8 cellular contexts compared by ENCODE assay signal in genomic region chr5:56327810-56328209, GRCh38.
DNase-seq lines count a peak whose midpoint lies in the region; ATAC-seq lines count a peak whose summit lies in the region.
"Had no signal": no experiment of that assay in that cellular context is flagged by ENCODE, and none has a peak within 500 bp of the region (broad histone marks: within the 10 kb centered on the region; RNA-seq: fewer than 3 reads in every experiment).

No MANE protein-coding gene starts in this region.

- POLR2A ChIA-PET in activated naive CD8-positive, alpha-beta T cell treated with anti-CD3 and anti-CD28 coated beads, Interleukin-2, amount 10 ng/mL, durations not matched to agents 7 days and 5 days (lab: Charles Lee), result interaction anchor here (2.7 kb wide), 1 partner anchor 487 kb away, joined by 9 read pairs; the partner anchor contains the start of gene MAP3K1

- peaks cover 2% of the 10 kb centered on the region for H3K9me3 Mint-ChIP-seq in activated naive CD8-positive, alpha-beta T cell treated with anti-CD3 and anti-CD28 coated beads, Interleukin-2, amount 10 ng/mL, durations not matched to agents 7 days and 5 days

- intact Hi-C loops in posterior vena cava (cut with DNase I), result no loop called here

- peak overlapping the region; percentile 58 for H3K4me3 Mint-ChIP-seq in activated naive CD8-positive, alpha-beta T cell treated with anti-CD3 and anti-CD28 coated beads, Interleukin-2, amount 10 ng/mL, durations not matched to agents 7 days and 5 days

- H3K27ac ChIP-seq in substantia nigra (ENCODE audit: low read depth, low read length, poor library complexity, severe bottlenecking), result no peak overlapping the region

- peak; percentile 21 for DNase-seq in OCI-M1 (lab: John Stamatoyannopoulos, UW)
- DNase-seq in activated naive CD8-positive, alpha-beta T cell treated with anti-CD3 and anti-CD28 coated beads, Interleukin-2, amount 10 ng/mL, durations not matched to agents 7 days and 5 days, result peak; percentile 66
- DNase-seq in stimulated activated CD8-positive, alpha-beta memory T cell treated with anti-CD3 and anti-CD28 coated beads, Interleukin-7, amount 100 ng/mL, for 48 hours (ENCODE audit: extremely low read depth in 1 of 2, low read depth in 1 of 2), result peak; percentile 64 to 83
- no peak for DNase-seq in NCI-H1694 treated with DMSO at 0.1 percent for 48 hours (lab: John Stamatoyannopoulos, UW)
- no peak for DNase-seq in posterior vena cava (ENCODE audit: low spot score)
- DNase-seq in substantia nigra (lab: John Stamatoyannopoulos, UW), result no peak

- H3K4me1 Mint-ChIP-seq in activated naive CD8-positive, alpha-beta T cell treated with anti-CD3 and anti-CD28 coated beads, Interleukin-2, amount 10 ng/mL, durations not matched to agents 7 days and 5 days, result peaks cover 50% of the 10 kb centered on the region

- peak overlapping the region; percentile 82 for H3K27ac Mint-ChIP-seq in activated naive CD8-positive, alpha-beta T cell treated with anti-CD3 and anti-CD28 coated beads, Interleukin-2, amount 10 ng/mL, durations not matched to agents 7 days and 5 days

- no peaks in the 10 kb centered on the region for H3K27me3 Mint-ChIP-seq in activated naive CD8-positive, alpha-beta T cell treated with anti-CD3 and anti-CD28 coated beads, Interleukin-2, amount 10 ng/mL, durations not matched to agents 7 days and 5 days

- H3K36me3 Mint-ChIP-seq in activated naive CD8-positive, alpha-beta T cell treated with anti-CD3 and anti-CD28 coated beads, Interleukin-2, amount 10 ng/mL, durations not matched to agents 7 days and 5 days, result peaks cover 2% of the 10 kb centered on the region

- ATAC-seq in GM21381 (IDR thresholded peaks at IDR 0.05; ENCODE audit: unreplicated experiment), result peak; percentile 60
- ATAC-seq in activated naive CD8-positive, alpha-beta T cell treated with anti-CD3 and anti-CD28 coated beads, Interleukin-2, amount 10 ng/mL, durations not matched to agents 7 days and 5 days (ENCODE audit: low read depth), result peak; percentile 91
- ATAC-seq: HCT116 had no signal

Comparison
In these comparisons a context has a peak if more than half of its experiments do, and no peak if none do; other contexts are left out.
1. DNase-seq: peak in OCI-M1 (single experiment), activated naive CD8-positive, alpha-beta T cell treated with anti-CD3 and anti-CD28 coated beads, Interleukin-2, amount 10 ng/mL, durations not matched to agents 7 days and 5 days (single experiment) and stimulated activated CD8-positive, alpha-beta memory T cell treated with anti-CD3 and anti-CD28 coated beads, Interleukin-7, amount 100 ng/mL, for 48 hours (2 of 2); none in NCI-H1694 treated with DMSO at 0.1 percent for 48 hours (single experiment), posterior vena cava (single experiment) and substantia nigra (0 of 49).